In the genomic region with DNA sequence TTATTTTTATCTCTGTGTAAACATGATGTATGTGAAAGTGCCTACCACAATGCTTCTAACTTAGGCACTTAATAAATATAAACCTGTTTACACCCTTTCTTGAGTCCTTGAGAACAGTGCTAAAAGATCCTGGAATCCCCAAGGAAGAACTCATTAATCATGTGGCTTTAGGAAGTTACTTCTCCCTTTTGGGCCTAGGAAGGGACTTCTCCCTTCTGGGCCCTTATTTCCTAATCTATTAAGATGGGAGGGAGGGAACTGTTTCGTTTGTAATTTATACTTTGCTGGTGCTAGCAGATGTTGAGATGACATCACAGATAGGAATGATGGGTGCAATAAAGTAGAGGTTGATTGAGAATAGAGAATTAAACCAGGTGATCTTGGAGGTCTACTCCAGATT, we compare ENCODE assay signal across 8 cellular contexts. TPM values are rescaled to one million over a fixed set of nuclear protein-coding genes. Genes with fewer than 3 reads are reported as not detected.
DNase-seq lines count a peak whose midpoint lies in the region; ATAC-seq, FAIRE-seq and TF ChIP-seq lines count a peak whose summit lies in the region.

No MANE protein-coding gene starts in this region.

- H3K4me1 Mint-ChIP-seq in activated naive CD4-positive, alpha-beta T cell treated with anti-CD3 and anti-CD28 coated beads, Interleukin-2, amount 10 ng/mL, durations not matched to agents 7 days and 5 days, result peaks cover 50% of the 10 kb centered on the region
- peaks cover 38% of the 10 kb centered on the region for H3K4me1 Mint-ChIP-seq in activated naive CD8-positive, alpha-beta T cell treated with anti-CD3 and anti-CD28 coated beads, Interleukin-2, amount 10 ng/mL, durations not matched to agents 7 days and 5 days

- no peak for TF ChIP-seq RAD21 in liver (IDR thresholded peaks at IDR 0.05)

- TF ChIP-seq POLR2A in upper lobe of left lung (IDR thresholded peaks at IDR 0.05), result no peak
- no peak for TF ChIP-seq POLR2A in H54 (IDR thresholded peaks at IDR 0.05; ENCODE audit: low read depth, low read length)

- peaks cover 24% of the 10 kb centered on the region for H3K36me3 Mint-ChIP-seq in activated naive CD4-positive, alpha-beta T cell treated with anti-CD3 and anti-CD28 coated beads, Interleukin-2, amount 10 ng/mL, durations not matched to agents 7 days and 5 days
- H3K36me3 Mint-ChIP-seq in activated naive CD8-positive, alpha-beta T cell treated with anti-CD3 and anti-CD28 coated beads, Interleukin-2, amount 10 ng/mL, durations not matched to agents 7 days and 5 days, result peaks cover 17% of the 10 kb centered on the region

- no peak for DNase-seq in activated naive CD4-positive, alpha-beta T cell treated with anti-CD3 and anti-CD28 coated beads, Interleukin-2, amount 10 ng/mL, durations not matched to agents 7 days and 5 days
- DNase-seq in activated naive CD4-positive, alpha-beta T cell (lab: John Stamatoyannopoulos, UW), result no peak
- DNase-seq in activated naive CD8-positive, alpha-beta T cell treated with anti-CD3 and anti-CD28 coated beads, Interleukin-2, amount 10 ng/mL, durations not matched to agents 7 days and 5 days, result no peak
- DNase-seq in upper lobe of left lung, result no peak
- DNase-seq in H54 (ENCODE audit: insufficient read length, low spot score), result no peak
- no peak for DNase-seq in stimulated activated CD4-positive, alpha-beta T cell treated with anti-CD3 and anti-CD28 coated beads, Interleukin-1b, Interleukin-23, amount 100 ng/mL, for 48 hours

- H3K4me1 ChIP-seq in liver (ENCODE audit: control insufficient read depth in 4 of 4, insufficient read depth in 4 of 4, low read length in 3 of 4), result peaks cover 2 to 33% (median 27%) of the 10 kb centered on the region in 4 donors
- peaks cover 28 to 49% (median 35%) of the 10 kb centered on the region in 4 donors for H3K4me1 ChIP-seq in upper lobe of left lung

- FAIRE-seq in H54 (lab: Jason Lieb, UNC), result no peak

- H3K4me3 ChIP-seq in liver (ENCODE audit: low read depth in 1 of 3, low read length in 3 of 3) (peak overlapping the region; percentile 81 to 94 (median 86)), upper lobe of left lung (peak overlapping the region; percentile 73 to 83 (median 81))

- H3K36me3 ChIP-seq in liver (ENCODE audit: control insufficient read depth in 4 of 4, insufficient read depth in 3 of 4, low read depth in 1 of 4, low read length in 3 of 4) (peaks cover 3 to 13% (median 7%) of the 10 kb centered on the region in 4 donors), upper lobe of left lung (peaks cover 9 to 18% (median 15%) of the 10 kb centered on the region in 4 donors)

- H3K27me3 ChIP-seq in liver (ENCODE audit: control insufficient read depth in 4 of 4, insufficient read depth in 4 of 4, low read length in 3 of 4) (no peaks in the 10 kb centered on the region), upper lobe of left lung (no peaks in the 10 kb centered on the region)

- H3K9me3 ChIP-seq in liver (ENCODE audit: control insufficient read depth in 4 of 4, low read length in 3 of 4) (no peaks in the 10 kb centered on the region), upper lobe of left lung (no peaks in the 10 kb centered on the region)

- ATAC-seq in activated naive CD8-positive, alpha-beta T cell treated with anti-CD3 and anti-CD28 coated beads, Interleukin-2, amount 10 ng/mL, durations not matched to agents 7 days and 5 days (ENCODE audit: low read depth), result no peak
- no peak for ATAC-seq in upper lobe of left lung (ENCODE audit: low FRiP score in 2 of 2)
- no peak for ATAC-seq in HG03439 (IDR thresholded peaks at IDR 0.05; ENCODE audit: unreplicated experiment)

- H3K4me3 Mint-ChIP-seq in activated naive CD4-positive, alpha-beta T cell treated with anti-CD3 and anti-CD28 coated beads, Interleukin-2, amount 10 ng/mL, durations not matched to agents 7 days and 5 days, result peak overlapping the region; percentile 93
- peak overlapping the region; percentile 99 for H3K4me3 Mint-ChIP-seq in activated naive CD8-positive, alpha-beta T cell treated with anti-CD3 and anti-CD28 coated beads, Interleukin-2, amount 10 ng/mL, durations not matched to agents 7 days and 5 days

- TF ChIP-seq EP300 in upper lobe of left lung (IDR thresholded peaks at IDR 0.05), result no peak

- no peaks in the 10 kb centered on the region for H3K9me3 Mint-ChIP-seq in activated naive CD4-positive, alpha-beta T cell treated with anti-CD3 and anti-CD28 coated beads, Interleukin-2, amount 10 ng/mL, durations not matched to agents 7 days and 5 days
- H3K9me3 Mint-ChIP-seq in activated naive CD8-positive, alpha-beta T cell treated with anti-CD3 and anti-CD28 coated beads, Interleukin-2, amount 10 ng/mL, durations not matched to agents 7 days and 5 days, result no peaks in the 10 kb centered on the region

- H3K27ac ChIP-seq in liver (ENCODE audit: low read depth in 1 of 2, low read length in 2 of 2) (no peak overlapping the region), upper lobe of left lung (peak overlapping the region; percentile 92 to 95 (median 94))

- 8% methylated on average over 1 of the region's 1 CpG for WGBS in liver
- WGBS in upper lobe of left lung, 2 donors, result 13 to 16% methylated on average over 1 of the region's 1 CpG

- CTCF ChIA-PET in activated naive CD4-positive, alpha-beta T cell treated with anti-CD3 and anti-CD28 coated beads, Interleukin-2, amount 10 ng/mL, durations not matched to agents 7 days and 5 days (lab: Charles Lee), result interaction anchor here (1.2 kb wide), 1 partner anchor 70 kb away, joined by 3 read pairs; no protein-coding TSS in a partner anchor

- peak overlapping the region; percentile 97 for H3K27ac Mint-ChIP-seq in activated naive CD4-positive, alpha-beta T cell treated with anti-CD3 and anti-CD28 coated beads, Interleukin-2, amount 10 ng/mL, durations not matched to agents 7 days and 5 days
- H3K27ac Mint-ChIP-seq in activated naive CD8-positive, alpha-beta T cell treated with anti-CD3 and anti-CD28 coated beads, Interleukin-2, amount 10 ng/mL, durations not matched to agents 7 days and 5 days, result peak overlapping the region; percentile 97

- POLR2A ChIA-PET in activated naive CD8-positive, alpha-beta T cell treated with anti-CD3 and anti-CD28 coated beads, Interleukin-2, amount 10 ng/mL, durations not matched to agents 7 days and 5 days (lab: Charles Lee), result interaction anchor here (1.4 to 2.6 kb wide), 2 partner anchors 24 to 308 kb away, joined by 3 to 27 read pairs; a partner anchor contains a TSS

- H3K27me3 Mint-ChIP-seq in activated naive CD4-positive, alpha-beta T cell treated with anti-CD3 and anti-CD28 coated beads, Interleukin-2, amount 10 ng/mL, durations not matched to agents 7 days and 5 days, result no peaks in the 10 kb centered on the region
- no peaks in the 10 kb centered on the region for H3K27me3 Mint-ChIP-seq in activated naive CD8-positive, alpha-beta T cell treated with anti-CD3 and anti-CD28 coated beads, Interleukin-2, amount 10 ng/mL, durations not matched to agents 7 days and 5 days

- H3K9ac ChIP-seq in liver (ENCODE audit: low read depth in 1 of 2, low read length in 2 of 2), result peak overlapping the region; percentile 75 to 86

- TF ChIP-seq CTCF in liver (IDR thresholded peaks at IDR 0.05; ENCODE audit: low read depth, low read length, missing input control) (no peak), upper lobe of left lung (IDR thresholded peaks at IDR 0.05) (no peak)

TF ChIP-seq in liver, 16 proteins besides CTCF, POLR2A, EP300 and RAD21:
- no peak for TF ChIP-seq SP1 (IDR thresholded peaks at IDR 0.05)
- no peak for TF ChIP-seq RXRA (IDR thresholded peaks at IDR 0.05)
- TF ChIP-seq HNF4A (conservative IDR thresholded peaks at IDR 0.05), result no peak
- no peak for TF ChIP-seq EGR1 (IDR thresholded peaks at IDR 0.05; ENCODE audit: low read depth in 2 of 2)
- TF ChIP-seq JUND (IDR thresholded peaks at IDR 0.05), result no peak
- TF ChIP-seq TAF1 (conservative IDR thresholded peaks at IDR 0.05), result no peak
- TF ChIP-seq YY1 (IDR thresholded peaks at IDR 0.05), result no peak
- TF ChIP-seq, protein P1, sequence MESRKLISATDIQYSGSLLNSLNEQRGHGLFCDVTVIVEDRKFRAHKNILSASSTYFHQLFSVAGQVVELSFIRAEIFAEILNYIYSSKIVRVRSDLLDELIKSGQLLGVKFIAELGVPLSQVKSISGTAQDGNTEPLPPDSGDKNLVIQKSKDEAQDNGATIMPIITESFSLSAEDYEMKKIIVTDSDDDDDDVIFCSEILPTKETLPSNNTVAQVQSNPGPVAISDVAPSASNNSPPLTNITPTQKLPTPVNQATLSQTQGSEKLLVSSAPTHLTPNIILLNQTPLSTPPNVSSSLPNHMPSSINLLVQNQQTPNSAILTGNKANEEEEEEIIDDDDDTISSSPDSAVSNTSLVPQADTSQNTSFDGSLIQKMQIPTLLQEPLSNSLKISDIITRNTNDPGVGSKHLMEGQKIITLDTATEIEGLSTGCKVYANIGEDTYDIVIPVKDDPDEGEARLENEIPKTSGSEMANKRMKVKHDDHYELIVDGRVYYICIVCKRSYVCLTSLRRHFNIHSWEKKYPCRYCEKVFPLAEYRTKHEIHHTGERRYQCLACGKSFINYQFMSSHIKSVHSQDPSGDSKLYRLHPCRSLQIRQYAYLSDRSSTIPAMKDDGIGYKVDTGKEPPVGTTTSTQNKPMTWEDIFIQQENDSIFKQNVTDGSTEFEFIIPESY (IDR thresholded peaks at IDR 0.05), result no peak
TF ChIP-seq in liver: peak in this region for 0.

RNA-seq across cellular contexts. Expression of a gene that starts 1.1 kb away (rescaled TPM):
- total RNA-seq in activated naive CD8-positive, alpha-beta T cell treated with anti-CD3 and anti-CD28 coated beads, Interleukin-2, amount 10 ng/mL, durations not matched to agents 7 days and 5 days, result 10 to 100 TPM; 31.4 to 41.0 TPM
- total RNA-seq in liver, result 10 to 100 TPM; 17.2 to 19.7 TPM
- polyA plus RNA-seq in liver, result 10 to 100 TPM; 13.4 to 33.3 TPM
- 10 to 100 TPM in 5 of 6 donors, 1 to 10 TPM in 1; 6.0 to 48.0 (median 34.4) TPM for total RNA-seq in upper lobe of left lung

RNA-seq across cellular contexts. Expression of a gene that starts 2.3 kb away (rescaled TPM):
- 10 to 100 TPM; 43.1 to 44.4 TPM for total RNA-seq in activated naive CD8-positive, alpha-beta T cell treated with anti-CD3 and anti-CD28 coated beads, Interleukin-2, amount 10 ng/mL, durations not matched to agents 7 days and 5 days
- total RNA-seq in liver (10 to 100 TPM; 17.5 to 22.3 TPM), upper lobe of left lung (10 to 100 TPM in 5 of 6 donors, 1 to 10 TPM in 1; 8.4 to 54.0 (median 26.6) TPM)
- 10 to 100 TPM; 19.1 to 35.8 TPM for polyA plus RNA-seq in liver

RNA-seq across cellular contexts. Expression of a gene that starts 23.6 kb away (rescaled TPM):
- 10 to 100 TPM; 12.5 to 14.6 TPM for total RNA-seq in activated naive CD8-positive, alpha-beta T cell treated with anti-CD3 and anti-CD28 coated beads, Interleukin-2, amount 10 ng/mL, durations not matched to agents 7 days and 5 days
- total RNA-seq in liver, result 1 to 10 TPM; 6.0 to 7.7 TPM
- 1 to 10 TPM; 4.1 to 5.5 TPM for polyA plus RNA-seq in liver
- total RNA-seq in upper lobe of left lung, result 10 to 100 TPM in 1 of 6 donors, 1 to 10 TPM in 5; 2.6 to 11.6 (median 7.3) TPM

Comparison
In these comparisons a context has a peak if more than half of its experiments do, and no peak if none do; other contexts are left out.
1. H3K27ac ChIP-seq: peak in upper lobe of left lung (4 of 4); none in liver (0 of 2).